ENCODE assay signal across 8 cellular contexts in genomic region chr12:12070674-12071661, GRCh38. TPM values are rescaled to one million over a fixed set of nuclear protein-coding genes. Genes with fewer than 3 reads are reported as not detected.
DNase-seq lines count a peak whose midpoint lies in the region; ATAC-seq and TF ChIP-seq lines count a peak whose summit lies in the region.

BCL2L14 (plus strand) TSS chr12:12070939; CDS start chr12:12079306, 8,367 bp downstream.

- no peaks in the 10 kb centered on the region for H3K9me3 ChIP-seq in left lung

- TF ChIP-seq CTCF in C4-2B (conservative IDR thresholded peaks at IDR 0.05) (no peak; the same call in 1 of the 2 replicates), left lung (IDR thresholded peaks at IDR 0.05) (no peak)

- H3K27ac Mint-ChIP-seq in T-helper 1 cell treated with Interleukin-12 subunit alpha and Interleukin-12 subunit beta and Interleukin-4 antibody, amounts not matched to agents 30 μg/mL and 1 μg/mL, for 36 hours, result peak within 1 kb of the TSS; percentile 92

- H3K36me3 Mint-ChIP-seq in T-helper 1 cell treated with Interleukin-12 subunit alpha and Interleukin-12 subunit beta and Interleukin-4 antibody, amounts not matched to agents 30 μg/mL and 1 μg/mL, for 36 hours (ENCODE audit: low read depth), result peaks cover 4% of the 10 kb centered on the region

- intact Hi-C loops in left lung (cut with DNase I), result no loop called here

- no peaks in the 10 kb centered on the region for H3K27me3 Mint-ChIP-seq in T-helper 1 cell treated with Interleukin-12 subunit alpha and Interleukin-12 subunit beta and Interleukin-4 antibody, amounts not matched to agents 30 μg/mL and 1 μg/mL, for 36 hours (ENCODE audit: low read depth)

- H3K4me3 ChIP-seq in left lung, result peak within 1 kb of the TSS in 1 of 2 donors; percentile 13

- H3K36me3 ChIP-seq in left lung, result no peaks in the 10 kb centered on the region

- DNase-seq in left lung, result no peak
- no peak for DNase-seq in NCI-H1694 (lab: John Stamatoyannopoulos, UW)
- DNase-seq in globus pallidus (ENCODE audit: low spot score), result no peak
- DNase-seq in mesenteric fat pad (ENCODE audit: low spot score), result no peak
- DNase-seq in DMS79 (lab: John Stamatoyannopoulos, UW), result no peak

- peak within 1 kb of the TSS; percentile 79 for H3K27ac ChIP-seq in C4-2B
- peak within 1 kb of the TSS; percentile 7 to 13 for H3K27ac ChIP-seq in left lung

- H3K4me1 ChIP-seq in left lung, result peaks cover 0 to 13% of the 10 kb centered on the region in 2 donors

- no peaks in the 10 kb centered on the region for H3K9me3 Mint-ChIP-seq in T-helper 1 cell treated with Interleukin-12 subunit alpha and Interleukin-12 subunit beta and Interleukin-4 antibody, amounts not matched to agents 30 μg/mL and 1 μg/mL, for 36 hours

- no peaks in the 10 kb centered on the region for H3K27me3 ChIP-seq in left lung

- H3K4me3 Mint-ChIP-seq in T-helper 1 cell treated with Interleukin-12 subunit alpha and Interleukin-12 subunit beta and Interleukin-4 antibody, amounts not matched to agents 30 μg/mL and 1 μg/mL, for 36 hours, result peak within 1 kb of the TSS; percentile 83

- ATAC-seq in GM21390 (IDR thresholded peaks at IDR 0.05; ENCODE audit: unreplicated experiment) (peak; percentile 62), left lung (peak; percentile 67)

- peaks cover 25% of the 10 kb centered on the region for H3K4me1 Mint-ChIP-seq in T-helper 1 cell treated with Interleukin-12 subunit alpha and Interleukin-12 subunit beta and Interleukin-4 antibody, amounts not matched to agents 30 μg/mL and 1 μg/mL, for 36 hours (ENCODE audit: low read depth)

RNA-seq across cellular contexts. Expression of gene BCL2L14, which starts in this region (rescaled TPM):
- 1 to 10 TPM in 1 of 2 donors, under 1 TPM in 1; 0.65 to 1.7 TPM for total RNA-seq in left lung
- total RNA-seq in mesenteric fat pad, result not detected
